8 cellular contexts compared by ENCODE assay signal in genomic region chr11:90476442-90477007, GRCh38.
DNase-seq lines count a peak whose midpoint lies in the region; ATAC-seq lines count a peak whose summit lies in the region.

No MANE protein-coding gene starts in this region.

- DNase-seq in COLO668 (lab: John Stamatoyannopoulos, UW; ENCODE audit: unreplicated experiment) = peak; percentile 34
- peak; percentile 21 for DNase-seq in KG1 (lab: John Stamatoyannopoulos, UW)
- DNase-seq in SW480 (ENCODE audit: low spot score) = peak; percentile 46
- DNase-seq in globus pallidus (ENCODE audit: low spot score) = peak; percentile 9
- DNase-seq in stimulated activated CD4-positive, alpha-beta T cell treated with anti-CD3 and anti-CD28 coated beads, Interleukin-4, amount 100 ng/mL, for 1 hour = peak; percentile 7
- no peak for DNase-seq in DMS153 (lab: John Stamatoyannopoulos, UW)
- no peak for DNase-seq in sciatic nerve (ENCODE audit: low spot score)

- ATAC-seq in GM18861 (IDR thresholded peaks at IDR 0.05; ENCODE audit: unreplicated experiment) = peak; percentile 81
- no peak for ATAC-seq in sciatic nerve

- intact Hi-C loops in sciatic nerve (cut with DNase I) = no loop called here

Comparison
In these comparisons a context has a peak if more than half of its experiments do, and no peak if none do; other contexts are left out.
1. DNase-seq: peak in COLO668 (single experiment), KG1 (single experiment), SW480 (single experiment), globus pallidus (single experiment) and stimulated activated CD4-positive, alpha-beta T cell treated with anti-CD3 and anti-CD28 coated beads, Interleukin-4, amount 100 ng/mL, for 1 hour (single experiment); none in DMS153 (single experiment) and sciatic nerve (single experiment).